In the genomic region with DNA sequence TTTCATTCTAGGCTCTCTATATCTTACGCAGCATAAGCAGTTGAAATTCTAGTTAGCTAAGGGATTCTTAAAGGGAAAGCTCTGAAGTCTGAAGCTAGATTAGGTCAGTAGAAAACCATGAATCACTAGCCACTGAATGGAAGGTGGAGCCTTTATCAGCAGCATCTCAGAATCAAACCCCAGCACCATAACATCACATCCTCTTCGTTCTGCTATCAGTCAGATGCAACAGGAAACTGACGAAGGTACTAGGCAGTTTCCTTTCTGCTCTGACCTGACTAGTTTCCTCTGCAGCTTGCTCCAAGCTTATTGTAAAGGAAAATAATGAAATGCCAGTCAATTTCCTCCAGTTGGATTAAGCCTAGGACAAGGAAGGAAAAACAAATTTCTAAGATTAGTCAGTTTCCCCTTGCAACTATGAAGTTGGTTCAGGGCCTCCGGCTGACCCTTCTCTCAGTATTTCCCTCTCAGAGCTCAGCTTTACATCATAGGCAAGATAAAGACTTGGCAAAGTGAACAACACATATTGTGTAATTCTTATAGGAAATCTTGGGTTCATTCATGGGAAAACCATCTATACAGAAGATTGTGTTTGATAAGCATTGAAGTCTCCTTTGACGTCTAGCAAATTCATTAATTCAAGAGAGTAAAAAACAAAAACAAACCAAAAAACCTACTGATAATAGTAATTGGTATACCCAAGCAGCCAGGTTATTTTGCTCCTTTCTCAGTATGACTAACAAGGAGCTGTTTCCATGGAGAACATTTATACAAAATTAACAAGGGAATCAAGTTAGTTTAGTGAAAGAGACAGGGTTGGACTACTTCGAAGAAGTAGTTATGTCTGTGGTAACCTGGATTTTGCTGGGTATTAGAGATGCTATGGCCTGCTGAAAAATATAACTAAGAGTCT, we compare ENCODE assay signal across 8 cellular contexts. TPM values are rescaled to one million over a fixed set of nuclear protein-coding genes. Genes with fewer than 3 reads are reported as not detected.
DNase-seq lines count a peak whose midpoint lies in the region; ATAC-seq lines count a peak whose summit lies in the region.

No MANE protein-coding gene starts in this region.

- peak; percentile 89 for DNase-seq in RPMI7951 (ENCODE audit: low read depth)
- DNase-seq in activated naive CD8-positive, alpha-beta T cell treated with anti-CD3 and anti-CD28 coated beads, Interleukin-2, amount 50 U/mL, for 24 hours: peak; percentile 30
- DNase-seq in kidney tubule cell (ENCODE audit: low spot score): peak; percentile 90
- DNase-seq in stimulated activated naive CD4-positive, alpha-beta T cell treated with Interleukin-2 at 50 U/mL for 16 hours (lab: John Stamatoyannopoulos, UW): peak; percentile 36
- no peak for DNase-seq in NCI-H510A treated with DMSO at 0.1 percent for 48 hours (lab: John Stamatoyannopoulos, UW)
- no peak for DNase-seq in head of caudate nucleus

- peak overlapping the region; percentile 97 for H3K27ac Mint-ChIP-seq in activated naive CD8-positive, alpha-beta T cell treated with anti-CD3 and anti-CD28 coated beads, Interleukin-2, amount 50 U/mL, for 24 hours

- no peaks in the 10 kb centered on the region for H3K36me3 Mint-ChIP-seq in activated naive CD8-positive, alpha-beta T cell treated with anti-CD3 and anti-CD28 coated beads, Interleukin-2, amount 50 U/mL, for 24 hours (ENCODE audit: low read depth)

- peak overlapping the region; percentile 72 for H3K4me3 Mint-ChIP-seq in activated naive CD8-positive, alpha-beta T cell treated with anti-CD3 and anti-CD28 coated beads, Interleukin-2, amount 50 U/mL, for 24 hours

- ATAC-seq in GM18511 (IDR thresholded peaks at IDR 0.05; ENCODE audit: unreplicated experiment): peak; percentile 99
- peak; percentile 91 for ATAC-seq in HG02870 (IDR thresholded peaks at IDR 0.05; ENCODE audit: unreplicated experiment)
- peak; percentile 98 for ATAC-seq in activated naive CD8-positive, alpha-beta T cell treated with anti-CD3 and anti-CD28 coated beads, Interleukin-2, amount 50 U/mL, for 24 hours

- H3K27me3 Mint-ChIP-seq in activated naive CD8-positive, alpha-beta T cell treated with anti-CD3 and anti-CD28 coated beads, Interleukin-2, amount 50 U/mL, for 24 hours: no peaks in the 10 kb centered on the region

- peaks cover 46% of the 10 kb centered on the region for H3K4me1 Mint-ChIP-seq in activated naive CD8-positive, alpha-beta T cell treated with anti-CD3 and anti-CD28 coated beads, Interleukin-2, amount 50 U/mL, for 24 hours

- intact Hi-C loops in head of caudate nucleus (cut with DNase I): no loop called here

- H3K9me3 Mint-ChIP-seq in activated naive CD8-positive, alpha-beta T cell treated with anti-CD3 and anti-CD28 coated beads, Interleukin-2, amount 50 U/mL, for 24 hours: peaks cover 10% of the 10 kb centered on the region

RNA-seq across cellular contexts. Expression of a gene that starts 43.4 kb away (rescaled TPM):
- 0.48 and 0.68 TPM in 2 replicates for total RNA-seq in RPMI7951 (2014; rRNA removed; shearing (Covaris generic))

RNA-seq across cellular contexts. Expression of a gene that starts 45.8 kb away (rescaled TPM):
- 26.0 and 26.2 TPM in 2 replicates for total RNA-seq in RPMI7951 (2014; rRNA removed; shearing (Covaris generic))

Comparison
In these comparisons a context has a peak if more than half of its experiments do, and no peak if none do; other contexts are left out.
1. DNase-seq: peak in RPMI7951 (single experiment), activated naive CD8-positive, alpha-beta T cell treated with anti-CD3 and anti-CD28 coated beads, Interleukin-2, amount 50 U/mL, for 24 hours (single experiment), kidney tubule cell (single experiment) and stimulated activated naive CD4-positive, alpha-beta T cell treated with Interleukin-2 at 50 U/mL for 16 hours (single experiment); none in NCI-H510A treated with DMSO at 0.1 percent for 48 hours (single experiment) and head of caudate nucleus (0 of 42).
2. Peak in every context shown above with its lines, with median percentiles within 50 percentile points of each other: ATAC-seq.